In genomic region chr17:77356109-77356689, GRCh38 we compare ENCODE assay signal across 11 cellular contexts.
DNase-seq lines count a peak whose midpoint lies in the region; ATAC-seq and TF ChIP-seq lines count a peak whose summit lies in the region.
"Had no signal": no experiment of that assay in that cellular context is flagged by ENCODE, and none has a peak within 500 bp of the region (broad histone marks: within the 10 kb centered on the region; RNA-seq: fewer than 3 reads in every experiment).

No MANE protein-coding gene starts in this region.

- CTCF ChIA-PET in MCF 10A (lab: Yijun Ruan, JAX), result interaction anchor here (0.6 to 1.0 kb wide), 3 partner anchors 9 to 120 kb away, joined by 3 to 5 read pairs (median 4); no protein-coding TSS in a partner anchor

- BruUV-seq in MCF 10A (replicated peaks; lab: Mats Ljungman, UMichigan), result no TSS peak

- POLR2A ChIA-PET in MCF 10A (lab: Yijun Ruan, JAX), result interaction anchor here (0.6 kb wide), 2 partner anchors 22 to 112 kb away, joined by 3 read pairs; no protein-coding TSS in a partner anchor

- peak in 1 of 2 donors; percentile 32 for ATAC-seq in natural killer cell treated with Interleukin-12 subunit alpha and Interleukin-12 subunit beta and Interleukin-15 and Interleukin-18, amount 100 ng/mL, for 72 hours

- H3K27ac Mint-ChIP-seq in CD14-positive monocyte, result peak overlapping the region in 1 of 7 donors; percentile 36
- H3K27ac Mint-ChIP-seq in MCF 10A (ENCODE audit: low read depth, unreplicated experiment), result no peak overlapping the region
- H3K27ac Mint-ChIP-seq in natural killer cell treated with Interleukin-12 subunit alpha and Interleukin-12 subunit beta and Interleukin-15 and Interleukin-18, amount 100 ng/mL, for 72 hours, result peak overlapping the region in 1 of 2 donors; percentile 32
- H3K27ac Mint-ChIP-seq: activated CD4-positive, alpha-beta memory T cell treated with anti-CD3 and anti-CD28 coated beads, Interleukin-2, amount 10 ng/mL, durations not matched to agents 7 days and 5 days had no signal

- peaks cover 8% of the 10 kb centered on the region for H3K4me1 Mint-ChIP-seq in CD14-positive monocyte
- peaks cover 31% of the 10 kb centered on the region for H3K4me1 Mint-ChIP-seq in MCF 10A (ENCODE audit: insufficient read depth, unreplicated experiment)
- peaks cover 12 to 16% of the 10 kb centered on the region in 2 donors for H3K4me1 Mint-ChIP-seq in natural killer cell treated with Interleukin-12 subunit alpha and Interleukin-12 subunit beta and Interleukin-15 and Interleukin-18, amount 100 ng/mL, for 72 hours (ENCODE audit: low read depth in 2 of 2)

- intact Hi-C loops in CD14-positive monocyte (cut with micrococcal nuclease), result no loop called here
- intact Hi-C loops in MCF 10A (cut with micrococcal nuclease), result no loop called here

- H3K4me3 Mint-ChIP-seq in CD14-positive monocyte, result no peak overlapping the region
- H3K4me3 Mint-ChIP-seq in MCF 10A (ENCODE audit: unreplicated experiment), result no peak overlapping the region
- H3K4me3 Mint-ChIP-seq in natural killer cell treated with Interleukin-12 subunit alpha and Interleukin-12 subunit beta and Interleukin-15 and Interleukin-18, amount 100 ng/mL, for 72 hours, result no peak overlapping the region
- H3K4me3 Mint-ChIP-seq: activated CD4-positive, alpha-beta memory T cell treated with anti-CD3 and anti-CD28 coated beads, Interleukin-2, amount 10 ng/mL, durations not matched to agents 7 days and 5 days had no signal

- no peak overlapping the region for H3K27ac ChIP-seq in caudate nucleus (ENCODE audit: low read depth, low read length)

- DNase-seq in CD14-positive monocyte (ENCODE audit: low spot score) (peak; percentile 21), HPDE6-E6E7 (ENCODE audit: extremely low spot score) (peak; percentile 52), MCF 10A (ENCODE audit: unreplicated experiment) (peak; percentile 52), OCI-M1 (lab: John Stamatoyannopoulos, UW) (no peak), H4 (ENCODE audit: low spot score) (no peak), anterior cingulate cortex (lab: John Stamatoyannopoulos, UW) (no peak), caudate nucleus (lab: John Stamatoyannopoulos, UW) (no peak)
- DNase-seq in natural killer cell treated with Interleukin-12 subunit alpha and Interleukin-12 subunit beta and Interleukin-15 and Interleukin-18, amount 100 ng/mL, for 72 hours (ENCODE audit: low spot score), result peak; percentile 40
- DNase-seq: activated CD4-positive, alpha-beta memory T cell treated with anti-CD3 and anti-CD28 coated beads, Interleukin-2, amount 10 ng/mL, durations not matched to agents 7 days and 5 days; midbrain; NCI-H2107 had no signal

- H3K36me3 Mint-ChIP-seq in CD14-positive monocyte (peaks cover 0 to 2% of the 10 kb centered on the region in 2 donors), MCF 10A (ENCODE audit: insufficient read depth, unreplicated experiment) (peaks cover 32% of the 10 kb centered on the region)
- no peaks in the 10 kb centered on the region for H3K36me3 Mint-ChIP-seq in natural killer cell treated with Interleukin-12 subunit alpha and Interleukin-12 subunit beta and Interleukin-15 and Interleukin-18, amount 100 ng/mL, for 72 hours

- H3K9me3 Mint-ChIP-seq in CD14-positive monocyte (peaks cover 0 to 2% (median 0%) of the 10 kb centered on the region in 7 donors), MCF 10A (ENCODE audit: unreplicated experiment) (no peaks in the 10 kb centered on the region)
- no peaks in the 10 kb centered on the region for H3K9me3 Mint-ChIP-seq in natural killer cell treated with Interleukin-12 subunit alpha and Interleukin-12 subunit beta and Interleukin-15 and Interleukin-18, amount 100 ng/mL, for 72 hours
- H3K9me3 Mint-ChIP-seq: activated CD4-positive, alpha-beta memory T cell treated with anti-CD3 and anti-CD28 coated beads, Interleukin-2, amount 10 ng/mL, durations not matched to agents 7 days and 5 days had no signal

- TF ChIP-seq CTCF in CD14-positive monocyte (IDR thresholded peaks at IDR 0.05), result no peak
- no peak for TF ChIP-seq CTCF in MCF 10A (IDR thresholded peaks at IDR 0.05; ENCODE audit: unreplicated experiment)

- peaks cover 0 to 2% (median 0%) of the 10 kb centered on the region in 3 donors for H3K27me3 Mint-ChIP-seq in CD14-positive monocyte (ENCODE audit: low read depth in 3 of 3)
- H3K27me3 Mint-ChIP-seq in MCF 10A (ENCODE audit: insufficient read depth, unreplicated experiment), result no peaks in the 10 kb centered on the region
- no peaks in the 10 kb centered on the region for H3K27me3 Mint-ChIP-seq in natural killer cell treated with Interleukin-12 subunit alpha and Interleukin-12 subunit beta and Interleukin-15 and Interleukin-18, amount 100 ng/mL, for 72 hours

Comparison
In these comparisons a context has a peak if more than half of its experiments do, and no peak if none do; other contexts are left out.
1. DNase-seq: peak in CD14-positive monocyte (single experiment), HPDE6-E6E7 (single experiment), MCF 10A (single experiment) and natural killer cell treated with Interleukin-12 subunit alpha and Interleukin-12 subunit beta and Interleukin-15 and Interleukin-18, amount 100 ng/mL, for 72 hours (single experiment); none in OCI-M1 (single experiment), H4 (single experiment), anterior cingulate cortex (0 of 58) and caudate nucleus (0 of 61).